Comparison of ENCODE assay signal across 1 cellular context in the genomic region with DNA sequence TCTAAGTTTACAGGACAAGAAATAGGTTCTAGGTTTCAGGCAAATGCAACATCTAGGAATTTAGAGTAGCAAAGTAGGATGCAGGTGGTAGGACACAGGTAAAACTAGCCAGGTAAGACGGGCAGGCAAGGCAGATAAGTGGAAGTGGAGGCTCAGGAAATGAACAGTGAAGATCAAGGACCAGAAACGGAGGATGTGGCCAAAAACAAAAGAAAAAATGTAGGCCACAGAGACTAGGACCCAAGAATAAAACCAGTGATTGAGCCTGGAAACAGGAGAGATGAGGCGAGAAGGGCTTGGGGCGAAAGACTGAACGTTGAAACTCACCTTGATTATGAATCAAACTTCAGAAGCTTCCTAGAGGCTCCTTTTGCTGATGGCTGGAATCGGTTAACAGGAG.
TF ChIP-seq lines count a peak whose summit lies in the region.

No MANE protein-coding gene starts in this region.

TF ChIP-seq in GM12878, 131 proteins besides CTCF, POLR2A, EP300 and RAD21:
- TF ChIP-seq SREBF2 (IDR thresholded peaks at IDR 0.05; ENCODE audit: low read length) (no peak), TARDBP (IDR thresholded peaks at IDR 0.05; ENCODE audit: borderline replicate concordance) (no peak), YBX1 (IDR thresholded peaks at IDR 0.05) (no peak), TBL1XR1 (IDR thresholded peaks at IDR 0.05; ENCODE audit: low read depth, low read length) (no peak), POU2F2 (IDR thresholded peaks at IDR 0.05; ENCODE audit: borderline replicate concordance, low read depth, low read length) (no peak), ZNF207 (IDR thresholded peaks at IDR 0.05; ENCODE audit: borderline replicate concordance) (no peak), SPI1 (IDR thresholded peaks at IDR 0.05; ENCODE audit: borderline replicate concordance, insufficient read depth, low read depth, low read length) (no peak), BMI1 (IDR thresholded peaks at IDR 0.05; ENCODE audit: borderline replicate concordance) (no peak), TCF7 (IDR thresholded peaks at IDR 0.05; ENCODE audit: borderline replicate concordance) (no peak), MEF2B (IDR thresholded peaks at IDR 0.05; ENCODE audit: partially characterized antibody, poor library complexity, severe bottlenecking) (no peak)
- TF ChIP-seq, protein P1, sequence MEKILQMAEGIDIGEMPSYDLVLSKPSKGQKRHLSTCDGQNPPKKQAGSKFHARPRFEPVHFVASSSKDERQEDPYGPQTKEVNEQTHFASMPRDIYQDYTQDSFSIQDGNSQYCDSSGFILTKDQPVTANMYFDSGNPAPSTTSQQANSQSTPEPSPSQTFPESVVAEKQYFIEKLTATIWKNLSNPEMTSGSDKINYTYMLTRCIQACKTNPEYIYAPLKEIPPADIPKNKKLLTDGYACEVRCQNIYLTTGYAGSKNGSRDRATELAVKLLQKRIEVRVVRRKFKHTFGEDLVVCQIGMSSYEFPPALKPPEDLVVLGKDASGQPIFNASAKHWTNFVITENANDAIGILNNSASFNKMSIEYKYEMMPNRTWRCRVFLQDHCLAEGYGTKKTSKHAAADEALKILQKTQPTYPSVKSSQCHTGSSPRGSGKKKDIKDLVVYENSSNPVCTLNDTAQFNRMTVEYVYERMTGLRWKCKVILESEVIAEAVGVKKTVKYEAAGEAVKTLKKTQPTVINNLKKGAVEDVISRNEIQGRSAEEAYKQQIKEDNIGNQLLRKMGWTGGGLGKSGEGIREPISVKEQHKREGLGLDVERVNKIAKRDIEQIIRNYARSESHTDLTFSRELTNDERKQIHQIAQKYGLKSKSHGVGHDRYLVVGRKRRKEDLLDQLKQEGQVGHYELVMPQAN (conservative IDR thresholded peaks at IDR 0.05) = no peak
- TF ChIP-seq, protein P2, sequence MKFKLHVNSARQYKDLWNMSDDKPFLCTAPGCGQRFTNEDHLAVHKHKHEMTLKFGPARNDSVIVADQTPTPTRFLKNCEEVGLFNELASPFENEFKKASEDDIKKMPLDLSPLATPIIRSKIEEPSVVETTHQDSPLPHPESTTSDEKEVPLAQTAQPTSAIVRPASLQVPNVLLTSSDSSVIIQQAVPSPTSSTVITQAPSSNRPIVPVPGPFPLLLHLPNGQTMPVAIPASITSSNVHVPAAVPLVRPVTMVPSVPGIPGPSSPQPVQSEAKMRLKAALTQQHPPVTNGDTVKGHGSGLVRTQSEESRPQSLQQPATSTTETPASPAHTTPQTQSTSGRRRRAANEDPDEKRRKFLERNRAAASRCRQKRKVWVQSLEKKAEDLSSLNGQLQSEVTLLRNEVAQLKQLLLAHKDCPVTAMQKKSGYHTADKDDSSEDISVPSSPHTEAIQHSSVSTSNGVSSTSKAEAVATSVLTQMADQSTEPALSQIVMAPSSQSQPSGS (IDR thresholded peaks at IDR 0.05; ENCODE audit: low read length) = no peak
- TF ChIP-seq, protein P3, sequence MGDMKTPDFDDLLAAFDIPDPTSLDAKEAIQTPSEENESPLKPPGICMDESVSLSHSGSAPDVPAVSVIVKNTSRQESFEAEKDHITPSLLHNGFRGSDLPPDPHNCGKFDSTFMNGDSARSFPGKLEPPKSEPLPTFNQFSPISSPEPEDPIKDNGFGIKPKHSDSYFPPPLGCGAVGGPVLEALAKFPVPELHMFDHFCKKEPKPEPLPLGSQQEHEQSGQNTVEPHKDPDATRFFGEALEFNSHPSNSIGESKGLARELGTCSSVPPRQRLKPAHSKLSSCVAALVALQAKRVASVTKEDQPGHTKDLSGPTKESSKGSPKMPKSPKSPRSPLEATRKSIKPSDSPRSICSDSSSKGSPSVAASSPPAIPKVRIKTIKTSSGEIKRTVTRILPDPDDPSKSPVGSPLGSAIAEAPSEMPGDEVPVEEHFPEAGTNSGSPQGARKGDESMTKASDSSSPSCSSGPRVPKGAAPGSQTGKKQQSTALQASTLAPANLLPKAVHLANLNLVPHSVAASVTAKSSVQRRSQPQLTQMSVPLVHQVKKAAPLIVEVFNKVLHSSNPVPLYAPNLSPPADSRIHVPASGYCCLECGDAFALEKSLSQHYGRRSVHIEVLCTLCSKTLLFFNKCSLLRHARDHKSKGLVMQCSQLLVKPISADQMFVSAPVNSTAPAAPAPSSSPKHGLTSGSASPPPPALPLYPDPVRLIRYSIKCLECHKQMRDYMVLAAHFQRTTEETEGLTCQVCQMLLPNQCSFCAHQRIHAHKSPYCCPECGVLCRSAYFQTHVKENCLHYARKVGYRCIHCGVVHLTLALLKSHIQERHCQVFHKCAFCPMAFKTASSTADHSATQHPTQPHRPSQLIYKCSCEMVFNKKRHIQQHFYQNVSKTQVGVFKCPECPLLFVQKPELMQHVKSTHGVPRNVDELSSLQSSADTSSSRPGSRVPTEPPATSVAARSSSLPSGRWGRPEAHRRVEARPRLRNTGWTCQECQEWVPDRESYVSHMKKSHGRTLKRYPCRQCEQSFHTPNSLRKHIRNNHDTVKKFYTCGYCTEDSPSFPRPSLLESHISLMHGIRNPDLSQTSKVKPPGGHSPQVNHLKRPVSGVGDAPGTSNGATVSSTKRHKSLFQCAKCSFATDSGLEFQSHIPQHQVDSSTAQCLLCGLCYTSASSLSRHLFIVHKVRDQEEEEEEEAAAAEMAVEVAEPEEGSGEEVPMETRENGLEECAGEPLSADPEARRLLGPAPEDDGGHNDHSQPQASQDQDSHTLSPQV (IDR thresholded peaks at IDR 0.05) = no peak
